ENCODE assay signal across 13 cellular contexts in the genomic region with DNA sequence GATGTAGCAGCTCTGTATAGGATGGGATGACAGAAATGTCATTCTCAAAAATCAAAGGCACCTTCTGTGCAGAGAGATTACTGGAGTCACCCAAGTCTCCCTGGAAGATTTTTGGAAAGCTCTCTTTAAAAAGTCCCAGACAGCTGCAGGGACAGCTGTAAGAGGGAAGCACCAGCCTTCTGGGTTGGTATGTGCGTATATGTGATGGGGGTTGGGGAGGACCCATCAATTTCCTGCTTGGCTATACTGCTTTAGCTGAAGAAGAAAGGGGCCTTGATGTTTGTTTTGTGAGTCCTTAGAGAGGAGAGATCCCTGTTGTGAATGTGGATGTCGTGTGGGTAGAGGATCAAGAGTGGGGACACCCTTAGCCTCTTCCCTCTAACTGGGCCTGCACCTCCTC. TPM values are rescaled to one million over a fixed set of nuclear protein-coding genes. Genes with fewer than 3 reads are reported as not detected.
DNase-seq lines count a peak whose midpoint lies in the region; ATAC-seq and TF ChIP-seq lines count a peak whose summit lies in the region.
"Had no signal": no experiment of that assay in that cellular context is flagged by ENCODE, and none has a peak within 500 bp of the region (broad histone marks: within the 10 kb centered on the region; RNA-seq: fewer than 3 reads in every experiment).

No MANE protein-coding gene starts in this region.

- peak overlapping the region in 7 of 11 experiments; percentile 41 to 78 (median 68); a peak in 14 of 22 replicates for H3K4me2 ChIP-seq in BLaER1 treated with 17β-estradiol and CSF1 and Interleukin-3, amounts not matched to agents 10 nM and 100 nM
- H3K4me2 ChIP-seq in H9 (ENCODE audit: insufficient read depth, insufficient read length, low read length), result peak overlapping the region; percentile 9
- no peak overlapping the region for H3K4me2 ChIP-seq in MM.1S (ENCODE audit: low read depth, low read length)

- no peak overlapping the region for H2BK5ac ChIP-seq in H9 (ENCODE audit: insufficient read length, low read length)

- H3K23ac ChIP-seq in H9 (ENCODE audit: insufficient read length, low read depth, low read length), result no peak overlapping the region

- peak overlapping the region in 1 of 3 experiments; percentile 20; a peak in 1 of 7 replicates for H3K27ac Mint-ChIP-seq in H9
- peak overlapping the region; percentile 31 to 89 for H3K27ac Mint-ChIP-seq in activated naive CD4-positive, alpha-beta T cell treated with anti-CD3 and anti-CD28 coated beads, Interleukin-2, amount 50 U/mL, for 72 hours
- peak overlapping the region in 5 of 6 donors; percentile 71 to 94 (median 89) for H3K27ac Mint-ChIP-seq in naive B cell

- TF ChIP-seq CTCF in H9 (conservative IDR thresholded peaks at IDR 0.05) (no peak), MM.1S (IDR thresholded peaks at IDR 0.05; ENCODE audit: low read length) (no peak)

- H4K91ac ChIP-seq in H9 (ENCODE audit: insufficient read length, low read depth, low read length), result no peak overlapping the region

- H2BK120ac ChIP-seq in H9 (ENCODE audit: low read depth, low read length, poor library complexity, severe bottlenecking), result no peak overlapping the region

- no peaks in the 10 kb centered on the region for H4K20me1 ChIP-seq in BLaER1 treated with 17β-estradiol and CSF1 and Interleukin-3, amounts not matched to agents 10 nM and 100 nM
- H4K20me1 ChIP-seq in H9 (ENCODE audit: control insufficient read depth, insufficient read depth, insufficient read length) (no peaks in the 10 kb centered on the region), MM.1S (ENCODE audit: insufficient read depth, low read length) (no peaks in the 10 kb centered on the region)

- no peak overlapping the region for H4K8ac ChIP-seq in H9 (replicated peaks; ENCODE audit: insufficient read length, low read depth, low read length)

- peak overlapping the region in 8 of 11 experiments; percentile 15 to 94 (median 71); a peak in 14 of 22 replicates for H3K27ac ChIP-seq in BLaER1 treated with 17β-estradiol and CSF1 and Interleukin-3, amounts not matched to agents 10 nM and 100 nM
- H3K27ac ChIP-seq in H9 (ENCODE audit: insufficient read length, low read depth, low read length), result no peak overlapping the region
- no peak overlapping the region for H3K27ac ChIP-seq in MM.1S (ENCODE audit: low read length)
- H3K27ac ChIP-seq: stomach had no signal

- H3K36me3 Mint-ChIP-seq in H9 (ENCODE audit: insufficient read depth in 1 of 3, low read depth in 3 of 3), result peaks cover 0 to 2% (median 0%) of the 10 kb centered on the region in 3 experiments; a peak in 2 of 7 replicates
- H3K36me3 Mint-ChIP-seq in activated naive CD4-positive, alpha-beta T cell treated with anti-CD3 and anti-CD28 coated beads, Interleukin-2, amount 50 U/mL, for 72 hours, result peaks cover 0 to 6% of the 10 kb centered on the region in 2 donors
- peaks cover 0 to 5% of the 10 kb centered on the region in 2 donors for H3K36me3 Mint-ChIP-seq in naive B cell

- no peaks in the 10 kb centered on the region for H3K9me3 ChIP-seq in BLaER1 treated with 17β-estradiol and CSF1 and Interleukin-3, amounts not matched to agents 10 nM and 100 nM (replicated peaks in 1 of 11)
- no peaks in the 10 kb centered on the region for H3K9me3 ChIP-seq in H9 (ENCODE audit: control insufficient read depth, low read depth, low read length)
- no peaks in the 10 kb centered on the region for H3K9me3 ChIP-seq in MM.1S (replicated peaks; ENCODE audit: insufficient read depth, low read length)
- H3K9me3 ChIP-seq: stomach had no signal

- H3K27me3 Mint-ChIP-seq in H9 (ENCODE audit: low read depth) (no peaks in the 10 kb centered on the region), naive B cell (no peaks in the 10 kb centered on the region)

- 0 out of 22 replicates have a peak overlapping the region, but pooled peaks of 2 of the 11 experiments have one; percentile 10 to 12 for H3K9ac ChIP-seq in BLaER1 treated with 17β-estradiol and CSF1 and Interleukin-3, amounts not matched to agents 10 nM and 100 nM
- H3K9ac ChIP-seq in H9 (ENCODE audit: extremely low read depth, insufficient read length, low read length) (no peak overlapping the region), MM.1S (ENCODE audit: low read length) (no peak overlapping the region)

- H2BK12ac ChIP-seq in H9 (ENCODE audit: insufficient read length, low read depth, low read length), result no peak overlapping the region

- no peaks in the 10 kb centered on the region for H3K36me3 ChIP-seq in BLaER1 treated with 17β-estradiol and CSF1 and Interleukin-3, amounts not matched to agents 10 nM and 100 nM
- H3K36me3 ChIP-seq in MM.1S (replicated peaks; ENCODE audit: insufficient read depth, low read length), result no peaks in the 10 kb centered on the region
- H3K36me3 ChIP-seq: stomach had no signal

- H3K4me1 ChIP-seq in BLaER1 treated with 17β-estradiol and CSF1 and Interleukin-3, amounts not matched to agents 10 nM and 100 nM, result peaks cover 25 to 79% (median 57%) of the 10 kb centered on the region in 10 experiments
- no peaks in the 10 kb centered on the region; the same call in 1 of the 2 replicates for H3K4me1 ChIP-seq in H9 (ENCODE audit: insufficient read depth, low read length)
- H3K4me1 ChIP-seq in MM.1S (ENCODE audit: low read length), result peaks cover 10% of the 10 kb centered on the region

- no peaks in the 10 kb centered on the region for H3K9me3 Mint-ChIP-seq in H9
- no peaks in the 10 kb centered on the region for H3K9me3 Mint-ChIP-seq in activated naive CD4-positive, alpha-beta T cell treated with anti-CD3 and anti-CD28 coated beads, Interleukin-2, amount 50 U/mL, for 72 hours
- peaks cover 0 to 2% (median 0%) of the 10 kb centered on the region in 7 donors for H3K9me3 Mint-ChIP-seq in naive B cell

- H3K23me2 ChIP-seq in H9 (ENCODE audit: insufficient read length, low read depth, low read length, poor library complexity, severe bottlenecking), result peaks cover 4% of the 10 kb centered on the region

- H3K14ac ChIP-seq in H9 (ENCODE audit: insufficient read depth, low read length), result no peak overlapping the region

- H2AK5ac ChIP-seq in H9 (ENCODE audit: insufficient read length, low read length), result no peak overlapping the region

- H3F3A ChIP-seq in MM.1S (ENCODE audit: insufficient read depth, low read length), result peaks cover 14% of the 10 kb centered on the region

- no CpG with 5 or more reads among the region's 2 CpGs for WGBS in H9 (ENCODE audit: extremely low coverage, insufficient read length, low lambda C conversion rate)

- H3K27me3 ChIP-seq in BLaER1 treated with 17β-estradiol and CSF1 and Interleukin-3, amounts not matched to agents 10 nM and 100 nM, result no peaks in the 10 kb centered on the region
- H3K27me3 ChIP-seq in H9 (ENCODE audit: insufficient read depth, low read length) (no peaks in the 10 kb centered on the region), MM.1S (replicated peaks; ENCODE audit: insufficient read depth, low read length) (no peaks in the 10 kb centered on the region)
- H3K27me3 ChIP-seq: stomach had no signal

- no peak overlapping the region for H3K4me3 ChIP-seq in BLaER1 treated with 17β-estradiol and CSF1 and Interleukin-3, amounts not matched to agents 10 nM and 100 nM
- no peak overlapping the region for H3K4me3 ChIP-seq in MM.1S (ENCODE audit: low read length)
- H3K4me3 ChIP-seq: skin epidermis, stomach had no signal

- H3K4me1 Mint-ChIP-seq in H9, result peaks cover 12 to 16% of the 10 kb centered on the region in 2 experiments
- peaks cover 29 to 67% (median 37%) of the 10 kb centered on the region in 3 donors for H3K4me1 Mint-ChIP-seq in naive B cell

- H3K18ac ChIP-seq in H9 (ENCODE audit: insufficient read length, low read depth, low read length), result no peak overlapping the region

- H2BK15ac ChIP-seq in H9 (ENCODE audit: low read depth, low read length), result no peak overlapping the region

- H3T11ph ChIP-seq in H9 (ENCODE audit: low read length), result no peak overlapping the region

- ATAC-seq in activated naive CD4-positive, alpha-beta T cell treated with anti-CD3 and anti-CD28 coated beads, Interleukin-2, amount 50 U/mL, for 72 hours, result no peak
- ATAC-seq in naive B cell (ENCODE audit: low read depth in 2 of 2), result no peak
- no peak for ATAC-seq in GM21447 (IDR thresholded peaks at IDR 0.05; ENCODE audit: unreplicated experiment)

- DNase-seq in H9 (no peak), naive B cell (no peak), inferior parietal cortex (ENCODE audit: extremely low spot score) (no peak), glomerular visceral epithelial cell (ENCODE audit: extremely low spot score) (no peak), MM.1S (no peak)
- no peak for DNase-seq in activated naive CD4-positive, alpha-beta T cell treated with anti-CD3 and anti-CD28 coated beads, Interleukin-2, amount 50 U/mL, for 72 hours (ENCODE audit: low spot score in 2 of 2)
- DNase-seq: DMS79 treated with DMSO at 0.1 percent for 48 hours, NCI-H2107, occipital lobe, stomach had no signal

- no peak overlapping the region for H3K56ac ChIP-seq in H9 (ENCODE audit: insufficient read length, low read depth, low read length)

- H4K5ac ChIP-seq in H9 (ENCODE audit: insufficient read length, low read depth, low read length), result no peak overlapping the region

- no peaks in the 10 kb centered on the region for H3K79me1 ChIP-seq in H9 (ENCODE audit: insufficient read depth, low read depth, low read length, poor library complexity, severe bottlenecking)

- no peak overlapping the region for H3K4ac ChIP-seq in H9 (ENCODE audit: low read depth, low read length)

- no peaks in the 10 kb centered on the region for H3K9me2 ChIP-seq in MM.1S (replicated peaks; ENCODE audit: insufficient read depth, low read length)

- H3K4me3 Mint-ChIP-seq in H9 (no peak overlapping the region), naive B cell (peak overlapping the region; percentile 24 to 82 (median 60))

- no peak overlapping the region for H2AFZ ChIP-seq in H9 (ENCODE audit: low read length)
- H2AFZ ChIP-seq in MM.1S (ENCODE audit: low read length), result no peak overlapping the region

- H3K79me2 ChIP-seq in H9 (ENCODE audit: insufficient read depth, low read length) (no peaks in the 10 kb centered on the region), MM.1S (ENCODE audit: low read length) (no peaks in the 10 kb centered on the region)

- H2BK20ac ChIP-seq in H9 (ENCODE audit: low read depth, low read length, poor library complexity, severe bottlenecking), result no peak overlapping the region

RNA-seq across cellular contexts. Expression of a gene that starts 5.4 kb away (rescaled TPM):
- 250 and 252 TPM in 2 replicates for total RNA-seq in H9 (2021)
- 100 to 1,000 TPM; 111 to 129 TPM for total RNA-seq in activated naive CD4-positive, alpha-beta T cell treated with anti-CD3 and anti-CD28 coated beads, Interleukin-2, amount 50 U/mL, for 72 hours
- polyA plus RNA-seq in naive B cell (ENCODE audit: low read depth in 6 of 6), result 100 to 1,000 TPM; 107 to 142 (median 130) TPM

RNA-seq across cellular contexts. Expression of a gene that starts 27.0 kb away (rescaled TPM):
- 32.7 and 34.6 TPM in 2 replicates for total RNA-seq in H9 (2021)
- total RNA-seq in activated naive CD4-positive, alpha-beta T cell treated with anti-CD3 and anti-CD28 coated beads, Interleukin-2, amount 50 U/mL, for 72 hours, result 10 to 100 TPM; 22.7 to 34.7 TPM
- polyA plus RNA-seq in naive B cell (ENCODE audit: low read depth in 6 of 6), result 10 to 100 TPM in 1 of 6 donors, 1 to 10 TPM in 5; 2.2 to 21.4 (median 8.5) TPM

Comparison
In these comparisons a context has a peak if more than half of its experiments do, and no peak if none do; other contexts are left out.
1. H3K27ac ChIP-seq: peak in BLaER1 treated with 17β-estradiol and CSF1 and Interleukin-3, amounts not matched to agents 10 nM and 100 nM (8 of 11); none in H9 (single experiment) and MM.1S (single experiment).
2. H3K4me3 Mint-ChIP-seq: peak in naive B cell (8 of 8); none in H9 (0 of 2).